Comparison of ENCODE assay signal across 31 cellular contexts in genomic region chr2:217563565-217563964, GRCh38.
"Had no signal": no experiment of that assay in that cellular context is flagged by ENCODE, and none has a peak within 500 bp of the region (broad histone marks: within the 10 kb centered on the region; RNA-seq: fewer than 3 reads in every experiment).

No MANE protein-coding gene starts in this region.

- H3K36me3 ChIP-seq: adrenal gland, cardiac muscle cell, colonic mucosa, esophagus squamous epithelium, WERI-Rb-1 had no signal

- ATAC-seq: activated CD4-positive, CD25-positive, alpha-beta regulatory T cell treated with anti-CD3 and anti-CD28 coated beads, Interleukin-2, amount 50 U/mL, for 24 hours; activated CD8-positive, alpha-beta T cell treated with anti-CD3 and anti-CD28 coated beads for 36 hours; activated naive CD8-positive, alpha-beta T cell treated with anti-CD3 and anti-CD28 coated beads, Interleukin-2, amount 50 U/mL, for 24 hours; activated T-cell treated with anti-CD3 and anti-CD28 coated beads, Interleukin-2, amount 50 U/mL, for 4 hours; activated T-helper 17 cell treated with anti-CD3 and anti-CD28 coated beads, Interleukin-2, amount 50 U/mL, for 72 hours; body of pancreas; gastroesophageal sphincter; T-helper 17 cell had no signal

- H3K27me3 ChIP-seq: adrenal gland, body of pancreas, cardiac muscle cell, colonic mucosa, esophagus squamous epithelium, gastroesophageal sphincter had no signal

- H3K4me3 ChIP-seq: adrenal gland, body of pancreas, cardiac muscle cell, colonic mucosa, esophagus squamous epithelium, gastroesophageal sphincter had no signal

- H3K9me3 ChIP-seq: adrenal gland, colonic mucosa had no signal

- H3K4me1 ChIP-seq: adrenal gland, body of pancreas, colonic mucosa, esophagus squamous epithelium, gastroesophageal sphincter had no signal

- H3K27ac ChIP-seq: adrenal gland, body of pancreas, colonic mucosa, epithelial cell of prostate, esophagus squamous epithelium, gastroesophageal sphincter, WERI-Rb-1 had no signal

- FAIRE-seq: endothelial cell of umbilical vein had no signal

- DNase-seq: activated B cell treated with CpG ODN at 0.5 μM for 24 hours; activated CD4-positive, alpha-beta T cell treated with anti-CD3 and anti-CD28 coated beads for 48 hours; activated CD4-positive, alpha-beta T cell treated with anti-CD3 and anti-CD28 coated beads, Interleukin-2, amount 50 U/mL, for 1 hour; activated CD4-positive, alpha-beta T cell treated with anti-CD3 and anti-CD28 coated beads, Interleukin-2, amount 50 U/mL, for 48 hours; activated CD8-positive, alpha-beta memory T cell treated with anti-CD3 and anti-CD28 coated beads for 24 hours; activated CD8-positive, alpha-beta T cell treated with anti-CD3 and anti-CD28 coated beads for 36 hours; activated effector memory CD4-positive, alpha-beta T cell treated with Interleukin-2 at 50 U/mL for 16 hours; activated gamma-delta T cell treated with Interleukin-2 at 50 U/mL for 16 hours; activated naive CD4-positive, alpha-beta T cell treated with anti-CD3 and anti-CD28 coated beads, Interleukin-2, amount 50 U/mL, for 16 hours; activated naive CD4-positive, alpha-beta T cell treated with Interleukin-2 at 50 U/mL for 16 hours; activated naive CD8-positive, alpha-beta T cell treated with anti-CD3 and anti-CD28 coated beads, Interleukin-2, amount 50 U/mL, for 24 hours; activated T-cell treated with anti-CD3 and anti-CD28 coated beads, Interleukin-2, amount 50 U/mL, for 4 hours; adrenal gland; amygdala; aorta; body of pancreas; central memory CD4-positive, alpha-beta T cell; cerebellar nuclear complex; colonic mucosa; effector CD8-positive, alpha-beta T cell; esophagus squamous epithelium; T-helper 1 cell; T-helper 17 cell; T1000; WERI-Rb-1 had no signal
